ENCODE assay signal across 1 cellular context in the genomic region with DNA sequence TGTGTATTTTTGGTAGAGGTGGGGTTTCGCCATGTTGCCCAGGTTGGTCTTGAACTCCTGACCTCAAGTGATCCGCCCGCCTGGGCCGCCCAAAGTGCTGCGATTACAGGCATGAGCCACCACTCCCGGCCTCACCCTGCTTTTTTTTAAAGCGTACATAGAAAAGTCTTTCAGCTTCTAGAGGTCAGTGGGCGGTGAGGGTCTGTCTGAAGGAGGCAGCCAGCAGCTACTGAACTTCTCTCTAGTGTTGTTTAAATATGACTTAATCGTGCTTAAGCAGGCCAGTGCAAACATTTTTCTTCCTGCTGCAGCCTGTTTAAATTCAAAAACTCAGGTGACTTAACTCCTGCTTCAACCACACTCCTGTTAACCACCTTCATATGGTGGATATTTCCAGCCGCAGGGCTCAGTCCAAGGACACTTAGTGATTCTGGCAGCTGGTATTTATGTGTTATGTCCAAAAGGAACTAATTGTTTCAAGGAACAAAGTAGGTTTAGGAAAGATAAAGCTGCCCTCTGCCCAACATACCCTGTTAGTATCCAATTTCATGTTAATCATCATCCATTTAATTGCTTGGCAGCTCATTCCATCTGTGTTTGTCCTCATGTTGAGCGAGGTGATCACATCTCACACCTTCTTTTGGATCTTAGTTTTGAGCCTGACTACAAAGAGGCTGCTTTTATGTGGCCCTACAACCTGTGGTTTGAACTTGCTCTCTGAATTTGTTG.
TF ChIP-seq lines count a peak whose summit lies in the region.

No MANE protein-coding gene starts in this region.

TF ChIP-seq in HepG2, 621 proteins besides CTCF, POLR2A, EP300 and RAD21 (continued from another document and continues in another):
- TF ChIP-seq, protein P1, sequence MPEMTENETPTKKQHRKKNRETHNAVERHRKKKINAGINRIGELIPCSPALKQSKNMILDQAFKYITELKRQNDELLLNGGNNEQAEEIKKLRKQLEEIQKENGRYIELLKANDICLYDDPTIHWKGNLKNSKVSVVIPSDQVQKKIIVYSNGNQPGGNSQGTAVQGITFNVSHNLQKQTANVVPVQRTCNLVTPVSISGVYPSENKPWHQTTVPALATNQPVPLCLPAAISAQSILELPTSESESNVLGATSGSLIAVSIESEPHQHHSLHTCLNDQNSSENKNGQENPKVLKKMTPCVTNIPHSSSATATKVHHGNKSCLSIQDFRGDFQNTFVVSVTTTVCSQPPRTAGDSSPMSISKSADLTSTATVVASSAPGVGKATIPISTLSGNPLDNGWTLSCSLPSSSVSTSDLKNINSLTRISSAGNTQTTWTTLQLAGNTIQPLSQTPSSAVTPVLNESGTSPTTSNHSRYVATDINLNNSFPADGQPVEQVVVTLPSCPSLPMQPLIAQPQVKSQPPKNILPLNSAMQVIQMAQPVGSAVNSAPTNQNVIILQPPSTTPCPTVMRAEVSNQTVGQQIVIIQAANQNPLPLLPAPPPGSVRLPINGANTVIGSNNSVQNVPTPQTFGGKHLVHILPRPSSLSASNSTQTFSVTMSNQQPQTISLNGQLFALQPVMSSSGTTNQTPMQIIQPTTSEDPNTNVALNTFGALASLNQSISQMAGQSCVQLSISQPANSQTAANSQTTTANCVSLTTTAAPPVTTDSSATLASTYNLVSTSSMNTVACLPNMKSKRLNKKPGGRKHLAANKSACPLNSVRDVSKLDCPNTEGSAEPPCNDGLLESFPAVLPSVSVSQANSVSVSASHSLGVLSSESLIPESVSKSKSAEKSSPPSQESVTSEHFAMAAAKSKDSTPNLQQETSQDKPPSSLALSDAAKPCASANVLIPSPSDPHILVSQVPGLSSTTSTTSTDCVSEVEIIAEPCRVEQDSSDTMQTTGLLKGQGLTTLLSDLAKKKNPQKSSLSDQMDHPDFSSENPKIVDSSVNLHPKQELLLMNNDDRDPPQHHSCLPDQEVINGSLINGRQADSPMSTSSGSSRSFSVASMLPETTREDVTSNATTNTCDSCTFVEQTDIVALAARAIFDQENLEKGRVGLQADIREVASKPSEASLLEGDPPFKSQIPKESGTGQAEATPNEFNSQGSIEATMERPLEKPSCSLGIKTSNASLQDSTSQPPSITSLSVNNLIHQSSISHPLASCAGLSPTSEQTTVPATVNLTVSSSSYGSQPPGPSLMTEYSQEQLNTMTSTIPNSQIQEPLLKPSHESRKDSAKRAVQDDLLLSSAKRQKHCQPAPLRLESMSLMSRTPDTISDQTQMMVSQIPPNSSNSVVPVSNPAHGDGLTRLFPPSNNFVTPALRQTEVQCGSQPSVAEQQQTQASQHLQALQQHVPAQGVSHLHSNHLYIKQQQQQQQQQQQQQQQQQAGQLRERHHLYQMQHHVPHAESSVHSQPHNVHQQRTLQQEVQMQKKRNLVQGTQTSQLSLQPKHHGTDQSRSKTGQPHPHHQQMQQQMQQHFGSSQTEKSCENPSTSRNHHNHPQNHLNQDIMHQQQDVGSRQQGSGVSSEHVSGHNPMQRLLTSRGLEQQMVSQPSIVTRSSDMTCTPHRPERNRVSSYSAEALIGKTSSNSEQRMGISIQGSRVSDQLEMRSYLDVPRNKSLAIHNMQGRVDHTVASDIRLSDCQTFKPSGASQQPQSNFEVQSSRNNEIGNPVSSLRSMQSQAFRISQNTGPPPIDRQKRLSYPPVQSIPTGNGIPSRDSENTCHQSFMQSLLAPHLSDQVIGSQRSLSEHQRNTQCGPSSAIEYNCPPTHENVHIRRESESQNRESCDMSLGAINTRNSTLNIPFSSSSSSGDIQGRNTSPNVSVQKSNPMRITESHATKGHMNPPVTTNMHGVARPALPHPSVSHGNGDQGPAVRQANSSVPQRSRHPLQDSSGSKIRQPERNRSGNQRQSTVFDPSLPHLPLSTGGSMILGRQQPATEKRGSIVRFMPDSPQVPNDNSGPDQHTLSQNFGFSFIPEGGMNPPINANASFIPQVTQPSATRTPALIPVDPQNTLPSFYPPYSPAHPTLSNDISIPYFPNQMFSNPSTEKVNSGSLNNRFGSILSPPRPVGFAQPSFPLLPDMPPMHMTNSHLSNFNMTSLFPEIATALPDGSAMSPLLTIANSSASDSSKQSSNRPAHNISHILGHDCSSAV (CRISPR knock-in tag; IDR thresholded peaks at IDR 0.05; ENCODE audit: borderline replicate concordance): no peak
- peak; percentile 33; the same call in 1 of the 2 replicates for TF ChIP-seq FOXP4 (CRISPR knock-in tag; IDR thresholded peaks at IDR 0.05)
- no peak for TF ChIP-seq STAT6 (CRISPR knock-in tag; IDR thresholded peaks at IDR 0.05; ENCODE audit: borderline replicate concordance)
- TF ChIP-seq RXRB (CRISPR knock-in tag; IDR thresholded peaks at IDR 0.05; ENCODE audit: borderline replicate concordance): 0 out of 2 replicates have a peak, but pooled peaks have one; percentile 16
- no peak for TF ChIP-seq CEBPG (CRISPR knock-in tag; IDR thresholded peaks at IDR 0.05)
- TF ChIP-seq HMGA1 (CRISPR knock-in tag; conservative IDR thresholded peaks at IDR 0.05): no peak
- 0 out of 2 replicates have a peak, but pooled peaks have one; percentile 15 for TF ChIP-seq THAP11 (CRISPR knock-in tag; IDR thresholded peaks at IDR 0.05)
- TF ChIP-seq PHF21A (CRISPR knock-in tag; IDR thresholded peaks at IDR 0.05): peak; percentile 41; the same call in 1 of the 2 replicates
- TF ChIP-seq TGIF2 (CRISPR knock-in tag; IDR thresholded peaks at IDR 0.05): no peak
- no peak for TF ChIP-seq ZNF780A (CRISPR knock-in tag; IDR thresholded peaks at IDR 0.05)
- TF ChIP-seq CCDC6 (CRISPR knock-in tag; IDR thresholded peaks at IDR 0.05): no peak
- no peak for TF ChIP-seq ZNF781 (CRISPR knock-in tag; IDR thresholded peaks at IDR 0.05; ENCODE audit: borderline replicate concordance, not compliant biosample characterization)
- TF ChIP-seq ZXDC (CRISPR knock-in tag; IDR thresholded peaks at IDR 0.05): no peak
- TF ChIP-seq TFE3 (CRISPR knock-in tag; IDR thresholded peaks at IDR 0.05): 0 out of 2 replicates have a peak, but pooled peaks have one; percentile 15
- TF ChIP-seq TEAD3 (CRISPR knock-in tag; optimal IDR thresholded peaks at IDR 0.05; ENCODE audit: borderline replicate concordance): peak; percentile 85
- no peak for TF ChIP-seq FOXA1 (IDR thresholded peaks at IDR 0.05)
- no peak for TF ChIP-seq FOXA1 (CRISPR knock-in tag; IDR thresholded peaks at IDR 0.05)
- TF ChIP-seq ZNF652 (CRISPR knock-in tag; IDR thresholded peaks at IDR 0.05; ENCODE audit: borderline replicate concordance, low read depth): peak; percentile 87
- TF ChIP-seq, protein P2, sequence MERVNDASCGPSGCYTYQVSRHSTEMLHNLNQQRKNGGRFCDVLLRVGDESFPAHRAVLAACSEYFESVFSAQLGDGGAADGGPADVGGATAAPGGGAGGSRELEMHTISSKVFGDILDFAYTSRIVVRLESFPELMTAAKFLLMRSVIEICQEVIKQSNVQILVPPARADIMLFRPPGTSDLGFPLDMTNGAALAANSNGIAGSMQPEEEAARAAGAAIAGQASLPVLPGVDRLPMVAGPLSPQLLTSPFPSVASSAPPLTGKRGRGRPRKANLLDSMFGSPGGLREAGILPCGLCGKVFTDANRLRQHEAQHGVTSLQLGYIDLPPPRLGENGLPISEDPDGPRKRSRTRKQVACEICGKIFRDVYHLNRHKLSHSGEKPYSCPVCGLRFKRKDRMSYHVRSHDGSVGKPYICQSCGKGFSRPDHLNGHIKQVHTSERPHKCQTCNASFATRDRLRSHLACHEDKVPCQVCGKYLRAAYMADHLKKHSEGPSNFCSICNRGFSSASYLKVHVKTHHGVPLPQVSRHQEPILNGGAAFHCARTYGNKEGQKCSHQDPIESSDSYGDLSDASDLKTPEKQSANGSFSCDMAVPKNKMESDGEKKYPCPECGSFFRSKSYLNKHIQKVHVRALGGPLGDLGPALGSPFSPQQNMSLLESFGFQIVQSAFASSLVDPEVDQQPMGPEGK (CRISPR knock-in tag; IDR thresholded peaks at IDR 0.05): 0 out of 2 replicates have a peak, but pooled peaks have one; percentile 12
- TF ChIP-seq ZKSCAN5 (CRISPR knock-in tag; IDR thresholded peaks at IDR 0.05): no peak
- peak; percentile 19; the same call in 1 of the 2 replicates for TF ChIP-seq ELF3 (CRISPR knock-in tag; IDR thresholded peaks at IDR 0.05)
- no peak for TF ChIP-seq PHF5A (CRISPR knock-in tag; IDR thresholded peaks at IDR 0.05; ENCODE audit: low read depth, unreplicated experiment)
- TF ChIP-seq TFDP2 (CRISPR knock-in tag; IDR thresholded peaks at IDR 0.05): 0 out of 2 replicates have a peak, but pooled peaks have one; percentile 10
- TF ChIP-seq FOXJ3 (CRISPR knock-in tag; IDR thresholded peaks at IDR 0.05; ENCODE audit: borderline replicate concordance): 0 out of 2 replicates have a peak, but pooled peaks have one; percentile 34
- peak; percentile 85 for TF ChIP-seq BCL6 (CRISPR knock-in tag; IDR thresholded peaks at IDR 0.05)
